7 cellular contexts compared by ENCODE assay signal in genomic region chr6:56955171-56956155, GRCh38. TPM values are rescaled to one million over a fixed set of nuclear protein-coding genes. Genes with fewer than 3 reads are reported as not detected.
DNase-seq lines count a peak whose midpoint lies in the region; ATAC-seq and TF ChIP-seq lines count a peak whose summit lies in the region.

No MANE protein-coding gene starts in this region.

- peak overlapping the region in 1 of 2 donors; percentile 21 for H3K27ac Mint-ChIP-seq in T-cell

- no peak overlapping the region for H3K27ac ChIP-seq in body of pancreas
- H3K27ac ChIP-seq in iPS DF 6.9 (ENCODE audit: low read length) = no peak overlapping the region
- H3K27ac ChIP-seq in sigmoid colon = peak overlapping the region; percentile 59 to 81 (median 78)

- TF ChIP-seq EP300 in sigmoid colon (IDR thresholded peaks at IDR 0.05) = no peak

- H3K36me3 ChIP-seq in body of pancreas (replicated peaks in 1 of 2; ENCODE audit: insufficient read depth in 1 of 2, low read depth in 2 of 2) (no peaks in the 10 kb centered on the region), iPS DF 6.9 (ENCODE audit: control insufficient read depth, insufficient read depth, low read length) (no peaks in the 10 kb centered on the region), sigmoid colon (no peaks in the 10 kb centered on the region)

- no peaks in the 10 kb centered on the region for H3K9me3 Mint-ChIP-seq in T-cell

- H3K4me1 ChIP-seq in body of pancreas = peaks cover 12% of the 10 kb centered on the region
- peaks cover 2% of the 10 kb centered on the region; the same call in 1 of the 2 replicates for H3K4me1 ChIP-seq in iPS DF 6.9 (ENCODE audit: control insufficient read depth, insufficient read depth, low read length)
- peaks cover 0 to 21% (median 10%) of the 10 kb centered on the region in 4 donors for H3K4me1 ChIP-seq in sigmoid colon

- peak overlapping the region; percentile 77 to 80 (median 79) for H3K4me3 Mint-ChIP-seq in T-cell

- TF ChIP-seq POLR2A in body of pancreas (IDR thresholded peaks at IDR 0.05) = no peak
- TF ChIP-seq POLR2A in sigmoid colon (IDR thresholded peaks at IDR 0.05) = no peak

- POLR2A ChIA-PET in T-cell (lab: Charles Lee) = interaction anchor here in 1 of 2 donors (0.6 kb wide), 1 partner anchor 81 kb away, joined by 3 read pairs; no protein-coding TSS in a partner anchor

- H3K27me3 ChIP-seq in body of pancreas (peaks cover 0 to 5% of the 10 kb centered on the region in 2 donors), iPS DF 6.9 (ENCODE audit: control insufficient read depth, insufficient read depth, low read length) (peaks cover 10% of the 10 kb centered on the region; the same call in 1 of the 2 replicates), sigmoid colon (no peaks in the 10 kb centered on the region)

- DNase-seq in GM13976 (ENCODE audit: low spot score) (peak; percentile 88), NCI-H1048 (lab: John Stamatoyannopoulos, UW) (peak; percentile 81), T-cell (peak in 21 of 34 experiments; percentile 1 to 49 (median 21)), body of pancreas (peak; percentile 62 to 78 (median 74)), iPS DF 6.9 (ENCODE audit: low read depth, low spot score) (peak; percentile 85), sigmoid colon (peak; percentile 91)

- ATAC-seq in HG02623 (IDR thresholded peaks at IDR 0.05; ENCODE audit: unreplicated experiment) (peak; percentile 68), T-cell (replicated peaks in 1 of 4) (peak; percentile 46 to 63 (median 52)), body of pancreas (peak; percentile 84)

- H3K27me3 Mint-ChIP-seq in T-cell = peaks cover 51 to 63% of the 10 kb centered on the region in 2 donors

- WGBS in body of pancreas, 2 donors = 1 to 5% methylated on average over 20 to 55 of the region's 57 CpGs
- WGBS in iPS DF 6.9 (ENCODE audit: insufficient coverage, insufficient read length) = no CpG with 5 or more reads among the region's 57 CpGs
- WGBS in sigmoid colon, 2 donors = 1 to 2% methylated on average over 57 of the region's 57 CpGs

- intact Hi-C loops in body of pancreas (cut with DNase I) = no loop called here
- intact Hi-C loops in sigmoid colon (cut with DNase I) = loop anchor here (2.0 to 5.0 kb wide), 3 partner anchors 53 to 361 kb away; partner anchors contain the start of gene PRIM2

- in situ Hi-C loops in GM13976 (cut with MboI; ENCODE audit: low sequenced_read_pairs, unreplicated experiment) = no loop called here

- TF ChIP-seq CTCF in GM13976 (IDR thresholded peaks at IDR 0.05; ENCODE audit: borderline replicate concordance, control extremely low read depth, extremely low read depth, insufficient read depth, missing control alignments) (peak; percentile 90), body of pancreas (IDR thresholded peaks at IDR 0.05) (peak; percentile 39 to 62 (median 53)), sigmoid colon (IDR thresholded peaks at IDR 0.05) (peak in 2 of 4 experiments; percentile 60 to 65)

- no peaks in the 10 kb centered on the region for H3K36me3 Mint-ChIP-seq in T-cell

- H3K4me3 ChIP-seq in body of pancreas (no peak overlapping the region), iPS DF 6.9 (ENCODE audit: low read length) (peak overlapping the region; percentile 62; the same call in 1 of the 2 replicates), sigmoid colon (peak overlapping the region; percentile 46 to 71 (median 68))

- H3K9me3 ChIP-seq in body of pancreas (no peaks in the 10 kb centered on the region), iPS DF 6.9 (ENCODE audit: control insufficient read depth, insufficient read depth, low read length) (no peaks in the 10 kb centered on the region), sigmoid colon (no peaks in the 10 kb centered on the region)

- peaks cover 18 to 24% (median 22%) of the 10 kb centered on the region in 3 donors for H3K4me1 Mint-ChIP-seq in T-cell

- CTCF ChIA-PET in T-cell (lab: Charles Lee) = no interaction called here

RNA-seq across cellular contexts. Expression of gene BEND6, which starts 0.6 kb away (rescaled TPM):
- total RNA-seq in T-cell (not detected), body of pancreas (under 1 TPM in 1 of 2 donors, not detected in 1; 0.26 TPM), sigmoid colon (1 to 10 TPM; 1.1 to 3.0 (median 1.7) TPM)
- under 1 TPM; under 0.01 to 0.34 (median 0.23) TPM for polyA plus RNA-seq in sigmoid colon

Comparison
In these comparisons a context has a peak if more than half of its experiments do, and no peak if none do; other contexts are left out.
1. DNase-seq: peak in every context shown above with its lines; median percentile 91 in sigmoid colon; 88 in GM13976; 85 in iPS DF 6.9; 81 in NCI-H1048; 74 in body of pancreas; 21 in T-cell.
2. H3K27ac ChIP-seq: peak in sigmoid colon (4 of 4); none in body of pancreas (0 of 4) and iPS DF 6.9 (single experiment).
3. H3K4me3 ChIP-seq: peak in iPS DF 6.9 (single experiment) and sigmoid colon (4 of 4); none in body of pancreas (0 of 2).
4. Peak in every context shown above with its lines, with median percentiles within 50 percentile points of each other: ATAC-seq.